In genomic region chr1:116855220-116855619, GRCh38 we compare ENCODE assay signal across 8 cellular contexts. TPM values are rescaled to one million over a fixed set of nuclear protein-coding genes. Genes with fewer than 3 reads are reported as not detected.
DNase-seq lines count a peak whose midpoint lies in the region; ATAC-seq and TF ChIP-seq lines count a peak whose summit lies in the region.
"Had no signal": no experiment of that assay in that cellular context is flagged by ENCODE, and none has a peak within 500 bp of the region (broad histone marks: within the 10 kb centered on the region; RNA-seq: fewer than 3 reads in every experiment).

No MANE protein-coding gene starts in this region.

- peak; percentile 65 to 85 (median 80) for ATAC-seq in heart right ventricle

- TF ChIP-seq CTCF in HFFc6 (IDR thresholded peaks at IDR 0.05) (no peak), heart right ventricle (IDR thresholded peaks at IDR 0.05) (no peak)

- no peak overlapping the region for H3K4me3 ChIP-seq in heart right ventricle
- H3K4me3 ChIP-seq in skeletal muscle satellite cell (ENCODE audit: low read length) = no peak overlapping the region

- H3K9me3 Mint-ChIP-seq in HFFc6 = no peaks in the 10 kb centered on the region

- H3K4me1 ChIP-seq in heart right ventricle (peaks cover 0 to 28% (median 15%) of the 10 kb centered on the region in 9 donors), skeletal muscle satellite cell (ENCODE audit: control insufficient read depth, insufficient read depth, low read length) (peaks cover 44% of the 10 kb centered on the region)

- intact Hi-C loops in heart right ventricle (cut with DNase I) = loop anchor here in 7 of 10 donors (1.0 to 10.0 kb wide), 6 partner anchors 120 to 202 kb away; no protein-coding TSS in a partner anchor

- H3K36me3 ChIP-seq in heart right ventricle = no peaks in the 10 kb centered on the region
- H3K36me3 ChIP-seq in skeletal muscle satellite cell (ENCODE audit: insufficient read depth, low read length) = no peaks in the 10 kb centered on the region

- 0 out of 2 replicates have a peak, but pooled peaks cover 4% of the 10 kb centered on the region for H3K36me3 Mint-ChIP-seq in HFFc6 (ENCODE audit: low read depth)

- H3K27me3 ChIP-seq in heart right ventricle = no peaks in the 10 kb centered on the region
- H3K27me3 ChIP-seq in skeletal muscle satellite cell (ENCODE audit: control insufficient read depth, insufficient read depth, low read length) = no peaks in the 10 kb centered on the region

- H3K27ac Mint-ChIP-seq in HFFc6 = peak overlapping the region; percentile 33; the same call in 1 of the 2 replicates

- no peak overlapping the region for H3K9ac ChIP-seq in skeletal muscle satellite cell (ENCODE audit: low read depth, low read length)

- H3K27ac ChIP-seq in heart right ventricle = peak overlapping the region in 7 of 10 donors; percentile 23 to 59 (median 44)

- H3K9me3 ChIP-seq in heart right ventricle = no peaks in the 10 kb centered on the region
- H3K9me3 ChIP-seq in skeletal muscle satellite cell (replicated peaks; ENCODE audit: low read length) = no peaks in the 10 kb centered on the region

- 45 to 54% methylated on average over 5 of the region's 5 CpGs for WGBS in heart right ventricle, 2 donors

- DNase-seq in HFFc6 (peak; percentile 26), SK-N-DZ (ENCODE audit: low spot score) (peak; percentile 65), heart right ventricle (peak; percentile 30 to 49), amniotic stem cell (lab: John Stamatoyannopoulos, UW) (no peak), DMS53 (lab: John Stamatoyannopoulos, UW) (no peak)
- no peak for DNase-seq in activated effector memory CD4-positive, alpha-beta T cell treated with anti-CD3 and anti-CD28 coated beads, Interleukin-2, amount 50 U/mL, for 16 hours
- DNase-seq: activated CD4-positive, CD25-positive, alpha-beta regulatory T cell had no signal

- H3K4me2 ChIP-seq in skeletal muscle satellite cell (ENCODE audit: low read length) = peak overlapping the region; percentile 27

- H3K4me3 Mint-ChIP-seq in HFFc6 = peak overlapping the region; percentile 27

- peaks cover 57% of the 10 kb centered on the region for H3K4me1 Mint-ChIP-seq in HFFc6 (ENCODE audit: low read depth)

- peaks cover 9% of the 10 kb centered on the region for H3K27me3 Mint-ChIP-seq in HFFc6 (ENCODE audit: insufficient read depth)

RNA-seq across cellular contexts. Expression of gene PTGFRN, which starts 54.5 kb away (rescaled TPM):
- under 1 TPM in 1 of 6 experiments, not detected in 5; 0.14 TPM for total RNA-seq in HFFc6 (2021; fragmentation: NEBNext Ultra II Directional; extraction: Animal tissue kit (Norgen Biotek cat#: 25700))
- 21.3 and 21.8 TPM in 2 replicates for polyA plus RNA-seq in SK-N-DZ (2014; cell fraction: cytosol; rRNA removed)
- polyA plus RNA-seq in SK-N-DZ (2014; cell fraction: nucleus; rRNA removed) = 8.0 and 17.1 TPM in 2 replicates
- total RNA-seq in heart right ventricle = 100 to 1,000 TPM in 8 of 10 donors, 10 to 100 TPM in 2; 76.8 to 318 (median 178) TPM
- polyA plus RNA-seq in heart right ventricle = 10 to 100 TPM; 21.2 to 84.4 TPM
- 26.9 and 32.4 TPM in 2 replicates for total RNA-seq in skeletal muscle satellite cell (2012; rRNA removed)

Comparison
In these comparisons a context has a peak if more than half of its experiments do, and no peak if none do; other contexts are left out.
1. DNase-seq: peak in HFFc6 (single experiment), SK-N-DZ (single experiment) and heart right ventricle (2 of 2); none in activated effector memory CD4-positive, alpha-beta T cell treated with anti-CD3 and anti-CD28 coated beads, Interleukin-2, amount 50 U/mL, for 16 hours (single experiment), amniotic stem cell (single experiment) and DMS53 (single experiment).
2. RNA of gene PTGFRN, which starts 54.5 kb away (total RNA-seq): 76.8 to 318 TPM in heart right ventricle; 0.14 TPM in HFFc6; every median in the first group is over 10 times any median in the second.